ENCODE assay signal across 8 cellular contexts in the genomic region with DNA sequence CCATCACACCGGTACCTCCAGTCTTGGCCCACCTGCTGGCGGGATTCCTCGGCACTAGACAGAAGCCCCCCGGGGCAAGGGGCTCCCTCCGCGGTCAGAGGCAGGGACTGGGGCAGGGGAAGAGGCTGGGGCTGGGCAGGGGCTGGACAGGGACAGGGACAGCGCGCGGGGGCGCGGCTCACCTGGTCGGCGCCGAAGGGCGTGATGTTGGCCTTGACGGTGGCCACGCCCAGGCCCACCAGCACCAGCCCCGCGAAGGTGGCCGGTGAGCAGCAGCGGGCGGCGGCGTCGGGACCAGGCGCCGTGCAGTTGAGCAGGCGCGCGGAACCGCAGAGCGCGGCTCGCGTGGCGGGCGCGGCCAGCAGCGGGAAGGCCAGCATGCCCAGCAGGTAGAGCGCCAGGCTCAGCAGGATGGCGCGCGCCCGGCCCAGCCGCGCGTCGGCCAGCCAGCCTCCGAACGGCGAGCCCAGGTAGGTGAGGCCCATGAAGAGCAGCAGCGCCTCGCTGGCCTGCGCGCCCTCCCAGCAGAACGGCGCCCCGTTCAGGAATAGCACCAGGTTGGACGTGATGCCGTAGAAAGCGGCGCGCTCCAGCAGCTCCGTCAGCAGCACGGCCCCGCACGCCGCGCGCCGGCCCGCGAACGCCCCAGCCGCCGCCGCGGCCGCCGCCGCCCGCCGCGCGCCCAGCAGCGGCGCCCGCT. TPM values are rescaled to one million over a fixed set of nuclear protein-coding genes. Genes with fewer than 3 reads are reported as not detected.
DNase-seq lines count a peak whose midpoint lies in the region; ATAC-seq and TF ChIP-seq lines count a peak whose summit lies in the region.

No MANE protein-coding gene starts in this region.

- peaks cover 0 to 17% (median 9%) of the 10 kb centered on the region in 3 donors for H3K27me3 Mint-ChIP-seq in immature natural killer cell (ENCODE audit: low read depth in 3 of 3)
- H3K27me3 Mint-ChIP-seq in stimulated activated naive B cell treated with anti-CD40 and anti-IgM and Interleukin-4, amounts not matched to agents 10 μg/mL and 1 μg/mL and 100 μg/mL, for 72 hours = no peaks in the 10 kb centered on the region

- peak; percentile 30 for DNase-seq in activated T-cell treated with anti-CD3 and anti-CD28 coated beads for 48 hours (ENCODE audit: low read depth)
- DNase-seq in activated T-cell treated with anti-CD3 and anti-CD28 coated beads for 4 hours = no peak
- peak; percentile 69 for DNase-seq in NCI-H1105 treated with DMSO at 0.1 percent for 48 hours (lab: John Stamatoyannopoulos, UW)
- DNase-seq in astrocyte of the cerebellum (ENCODE audit: low read depth) = no peak
- DNase-seq in immature natural killer cell = peak in 1 of 3 donors; percentile 17
- peak; percentile 26 for DNase-seq in stimulated activated naive B cell treated with anti-CD40 and anti-IgM and Interleukin-4, amounts not matched to agents 10 μg/mL and 1 μg/mL and 100 μg/mL, for 72 hours
- no peak for DNase-seq in midbrain (lab: John Stamatoyannopoulos, UW)

- H3K36me3 Mint-ChIP-seq in immature natural killer cell = peaks cover 5 to 10% (median 7%) of the 10 kb centered on the region in 3 donors
- peaks cover 32 to 43% of the 10 kb centered on the region in 2 donors for H3K36me3 Mint-ChIP-seq in stimulated activated naive B cell treated with anti-CD40 and anti-IgM and Interleukin-4, amounts not matched to agents 10 μg/mL and 1 μg/mL and 100 μg/mL, for 72 hours

- peak overlapping the region; percentile 85 to 88 (median 86) for H3K4me3 Mint-ChIP-seq in immature natural killer cell
- peak overlapping the region; percentile 83 to 95 for H3K4me3 Mint-ChIP-seq in stimulated activated naive B cell treated with anti-CD40 and anti-IgM and Interleukin-4, amounts not matched to agents 10 μg/mL and 1 μg/mL and 100 μg/mL, for 72 hours

- peak; percentile 24 for ATAC-seq in HG02623 (IDR thresholded peaks at IDR 0.05; ENCODE audit: unreplicated experiment)
- peak; percentile 30 for ATAC-seq in stimulated activated naive B cell treated with anti-CD40 and anti-IgM and Interleukin-4, amounts not matched to agents 10 μg/mL and 1 μg/mL and 100 μg/mL, for 72 hours (replicated peaks)

- no peak for TF ChIP-seq CTCF in astrocyte of the cerebellum (IDR thresholded peaks at IDR 0.05; ENCODE audit: low read depth, low read length, missing control alignments)

- H3K4me1 Mint-ChIP-seq in immature natural killer cell = peaks cover 63% of the 10 kb centered on the region in 2 donors
- H3K4me1 Mint-ChIP-seq in stimulated activated naive B cell treated with anti-CD40 and anti-IgM and Interleukin-4, amounts not matched to agents 10 μg/mL and 1 μg/mL and 100 μg/mL, for 72 hours = peaks cover 28 to 48% of the 10 kb centered on the region in 2 donors

- peak overlapping the region; percentile 82 to 91 (median 88) for H3K27ac Mint-ChIP-seq in immature natural killer cell
- peak overlapping the region; percentile 95 for H3K27ac Mint-ChIP-seq in stimulated activated naive B cell treated with anti-CD40 and anti-IgM and Interleukin-4, amounts not matched to agents 10 μg/mL and 1 μg/mL and 100 μg/mL, for 72 hours

- in situ Hi-C loops in astrocyte of the cerebellum (cut with HindIII; ENCODE audit: low sequenced_read_pairs) = no loop called here

- no peaks in the 10 kb centered on the region for H3K9me3 Mint-ChIP-seq in immature natural killer cell
- peaks cover 3% of the 10 kb centered on the region in 2 donors for H3K9me3 Mint-ChIP-seq in stimulated activated naive B cell treated with anti-CD40 and anti-IgM and Interleukin-4, amounts not matched to agents 10 μg/mL and 1 μg/mL and 100 μg/mL, for 72 hours

- peak overlapping the region; percentile 65 for H3K4me3 ChIP-seq in astrocyte of the cerebellum (ENCODE audit: low read depth, low read length)

RNA-seq across cellular contexts. Expression of gene SLC15A4, which starts 0.4 kb away (rescaled TPM):
- 10 to 100 TPM; 36.3 to 39.2 (median 39.0) TPM for polyA plus RNA-seq in immature natural killer cell

RNA-seq across cellular contexts. Expression of gene GLT1D1, which starts 29.9 kb away (rescaled TPM):
- 1 to 10 TPM in 1 of 3 donors, not detected in 2; 2.5 TPM for polyA plus RNA-seq in immature natural killer cell

Comparison
In these comparisons a context has a peak if more than half of its experiments do, and no peak if none do; other contexts are left out.
1. DNase-seq: peak in activated T-cell treated with anti-CD3 and anti-CD28 coated beads for 48 hours (single experiment), NCI-H1105 treated with DMSO at 0.1 percent for 48 hours (single experiment) and stimulated activated naive B cell treated with anti-CD40 and anti-IgM and Interleukin-4, amounts not matched to agents 10 μg/mL and 1 μg/mL and 100 μg/mL, for 72 hours (single experiment); none in activated T-cell treated with anti-CD3 and anti-CD28 coated beads for 4 hours (single experiment), astrocyte of the cerebellum (single experiment) and midbrain (single experiment).